ENCODE assay signal across 8 cellular contexts in the genomic region with DNA sequence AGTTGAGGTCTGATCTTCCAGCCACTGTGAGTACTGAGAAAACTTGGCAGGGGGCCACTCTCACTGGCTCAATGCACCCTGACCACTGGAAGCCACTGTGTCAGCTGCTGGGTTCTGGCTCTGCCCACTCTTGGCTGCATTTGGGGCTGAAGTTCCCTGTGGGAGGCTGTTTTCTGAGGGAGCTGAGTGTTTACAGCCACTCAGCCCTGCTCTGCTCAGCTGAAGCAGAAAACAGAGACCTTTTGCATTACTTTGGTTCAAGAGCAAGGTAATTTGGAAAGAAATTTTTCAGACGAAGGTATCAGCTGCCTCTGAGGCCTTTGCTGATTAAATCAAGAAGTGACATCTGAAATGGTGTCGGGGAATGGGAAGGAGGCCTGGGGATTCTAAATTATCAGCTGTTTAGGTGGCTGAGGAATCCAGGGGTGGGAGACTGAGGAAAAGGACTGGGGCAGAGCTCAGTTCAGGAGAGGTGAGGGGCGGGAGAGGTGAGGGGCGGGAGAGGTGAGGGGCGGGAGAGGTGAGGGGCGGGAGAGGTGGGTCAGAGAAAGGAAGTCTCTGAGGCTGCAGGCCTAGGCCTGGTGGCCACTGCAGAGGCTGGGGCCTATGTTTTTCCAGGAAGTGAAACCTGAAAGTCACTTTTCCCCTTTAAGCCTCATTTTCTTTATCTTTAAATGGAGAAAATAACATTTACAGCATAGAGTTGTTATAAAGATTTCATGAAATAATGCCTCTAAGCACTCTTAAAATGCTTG. TPM values are rescaled to one million over a fixed set of nuclear protein-coding genes. Genes with fewer than 3 reads are reported as not detected.
DNase-seq lines count a peak whose midpoint lies in the region; ATAC-seq, FAIRE-seq and TF ChIP-seq lines count a peak whose summit lies in the region.

A gene with protein sequence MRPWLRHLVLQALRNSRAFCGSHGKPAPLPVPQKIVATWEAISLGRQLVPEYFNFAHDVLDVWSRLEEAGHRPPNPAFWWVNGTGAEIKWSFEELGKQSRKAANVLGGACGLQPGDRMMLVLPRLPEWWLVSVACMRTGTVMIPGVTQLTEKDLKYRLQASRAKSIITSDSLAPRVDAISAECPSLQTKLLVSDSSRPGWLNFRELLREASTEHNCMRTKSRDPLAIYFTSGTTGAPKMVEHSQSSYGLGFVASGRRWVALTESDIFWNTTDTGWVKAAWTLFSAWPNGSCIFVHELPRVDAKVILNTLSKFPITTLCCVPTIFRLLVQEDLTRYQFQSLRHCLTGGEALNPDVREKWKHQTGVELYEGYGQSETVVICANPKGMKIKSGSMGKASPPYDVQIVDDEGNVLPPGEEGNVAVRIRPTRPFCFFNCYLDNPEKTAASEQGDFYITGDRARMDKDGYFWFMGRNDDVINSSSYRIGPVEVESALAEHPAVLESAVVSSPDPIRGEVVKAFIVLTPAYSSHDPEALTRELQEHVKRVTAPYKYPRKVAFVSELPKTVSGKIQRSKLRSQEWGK (plus strand): TSS at position 137 of the 755 bp plus-strand sequence. CDS start 1,951 bp downstream, outside the sequence.

- H3K27me3 Mint-ChIP-seq in progenitor cell of endocrine pancreas: peaks cover 2% of the 10 kb centered on the region
- peaks cover 6% of the 10 kb centered on the region for H3K27me3 Mint-ChIP-seq in activated CD8-positive, alpha-beta T cell treated with anti-CD3 and anti-CD28 coated beads for 36 hours
- H3K27me3 Mint-ChIP-seq in CD8-positive, alpha-beta T cell (ENCODE audit: low read depth): peaks cover 7% of the 10 kb centered on the region

- no peak within 1 kb of the TSS for H3K9ac ChIP-seq in HUES64 (ENCODE audit: low read depth, low read length)

- H3K27ac ChIP-seq in HUES64 (ENCODE audit: low read depth, low read length) (peak within 1 kb of the TSS; percentile 58), gastroesophageal sphincter (peak within 1 kb of the TSS in 2 of 4 donors; percentile 18 to 38)
- no peak within 1 kb of the TSS for H3K27ac ChIP-seq in CD8-positive, alpha-beta T cell (ENCODE audit: low read depth, low read length)

- DNase-seq in GM19239 (ENCODE audit: insufficient read length, low spot score) (peak; percentile 15), progenitor cell of endocrine pancreas (ENCODE audit: low spot score, unreplicated experiment) (no peak), SIG-M5 treated with dmso at 0.1 percent for 504 hours (lab: John Stamatoyannopoulos, UW; ENCODE audit: unreplicated experiment) (no peak), NCI-H2227 treated with DMSO at 0.1 percent for 48 hours (lab: John Stamatoyannopoulos, UW) (no peak)
- no peak for DNase-seq in activated CD8-positive, alpha-beta T cell treated with anti-CD3 and anti-CD28 coated beads for 36 hours
- DNase-seq in CD8-positive, alpha-beta T cell: no peak

- H3K36me3 Mint-ChIP-seq in progenitor cell of endocrine pancreas (ENCODE audit: insufficient read depth): no peaks in the 10 kb centered on the region
- no peaks in the 10 kb centered on the region for H3K36me3 Mint-ChIP-seq in activated CD8-positive, alpha-beta T cell treated with anti-CD3 and anti-CD28 coated beads for 36 hours (ENCODE audit: low read depth)
- H3K36me3 Mint-ChIP-seq in CD8-positive, alpha-beta T cell: no peaks in the 10 kb centered on the region

- H3K36me3 ChIP-seq in HUES64 (ENCODE audit: insufficient read depth, low read length) (no peaks in the 10 kb centered on the region), gastroesophageal sphincter (no peaks in the 10 kb centered on the region)
- no peaks in the 10 kb centered on the region for H3K36me3 ChIP-seq in CD8-positive, alpha-beta T cell (ENCODE audit: insufficient read depth, low read length)

- peak; percentile 57 for ATAC-seq in gastroesophageal sphincter
- ATAC-seq in activated CD8-positive, alpha-beta T cell treated with anti-CD3 and anti-CD28 coated beads for 36 hours: no peak
- ATAC-seq in CD8-positive, alpha-beta T cell: no peak

- no peaks in the 10 kb centered on the region for H3K9me3 Mint-ChIP-seq in progenitor cell of endocrine pancreas (ENCODE audit: low read depth)
- H3K9me3 Mint-ChIP-seq in activated CD8-positive, alpha-beta T cell treated with anti-CD3 and anti-CD28 coated beads for 36 hours: no peaks in the 10 kb centered on the region
- H3K9me3 Mint-ChIP-seq in CD8-positive, alpha-beta T cell: no peaks in the 10 kb centered on the region

- no peaks in the 10 kb centered on the region for H3K4me1 Mint-ChIP-seq in progenitor cell of endocrine pancreas (ENCODE audit: low read depth)
- no peaks in the 10 kb centered on the region for H3K4me1 Mint-ChIP-seq in activated CD8-positive, alpha-beta T cell treated with anti-CD3 and anti-CD28 coated beads for 36 hours (ENCODE audit: low read depth)
- no peaks in the 10 kb centered on the region for H3K4me1 Mint-ChIP-seq in CD8-positive, alpha-beta T cell (ENCODE audit: low read depth)

- CTCF ChIA-PET in activated CD8-positive, alpha-beta T cell treated with anti-CD3 and anti-CD28 coated beads for 36 hours (lab: Charles Lee): no interaction called here
- CTCF ChIA-PET in CD8-positive, alpha-beta T cell (lab: Charles Lee): no interaction called here

- no peaks in the 10 kb centered on the region for H3K9me3 ChIP-seq in HUES64 (ENCODE audit: insufficient read depth, low read depth, low read length)
- no peaks in the 10 kb centered on the region for H3K9me3 ChIP-seq in gastroesophageal sphincter
- H3K9me3 ChIP-seq in CD8-positive, alpha-beta T cell (ENCODE audit: low read length): no peaks in the 10 kb centered on the region

- H3K4me1 ChIP-seq in HUES64 (ENCODE audit: insufficient read depth, low read length) (no peaks in the 10 kb centered on the region), gastroesophageal sphincter (no peaks in the 10 kb centered on the region)
- H3K4me1 ChIP-seq in CD8-positive, alpha-beta T cell (ENCODE audit: insufficient read depth, low read length): no peaks in the 10 kb centered on the region

- TF ChIP-seq CTCF in gastroesophageal sphincter (IDR thresholded peaks at IDR 0.05): no peak
- TF ChIP-seq CTCF in progenitor cell of endocrine pancreas (IDR thresholded peaks at IDR 0.05; ENCODE audit: unreplicated experiment): no peak
- no peak for TF ChIP-seq CTCF in activated CD8-positive, alpha-beta T cell treated with anti-CD3 and anti-CD28 coated beads for 36 hours (IDR thresholded peaks at IDR 0.05)
- TF ChIP-seq CTCF in CD8-positive, alpha-beta T cell (IDR thresholded peaks at IDR 0.05): no peak

- intact Hi-C loops in activated CD8-positive, alpha-beta T cell treated with anti-CD3 and anti-CD28 coated beads for 36 hours (cut with micrococcal nuclease): no loop called here
- intact Hi-C loops in CD8-positive, alpha-beta T cell (cut with DNase I, micrococcal nuclease): no loop called here

- POLR2A ChIA-PET in activated CD8-positive, alpha-beta T cell treated with anti-CD3 and anti-CD28 coated beads for 36 hours (lab: Charles Lee): interaction anchor here (0.7 kb wide), 1 partner anchor 981 kb away, joined by 3 read pairs; no protein-coding TSS in a partner anchor
- POLR2A ChIA-PET in CD8-positive, alpha-beta T cell (lab: Charles Lee): no interaction called here

- peak within 1 kb of the TSS; percentile 28 for H3K27ac Mint-ChIP-seq in progenitor cell of endocrine pancreas
- no peak within 1 kb of the TSS for H3K27ac Mint-ChIP-seq in activated CD8-positive, alpha-beta T cell treated with anti-CD3 and anti-CD28 coated beads for 36 hours
- no peak within 1 kb of the TSS for H3K27ac Mint-ChIP-seq in CD8-positive, alpha-beta T cell

- TF ChIP-seq EP300 in gastroesophageal sphincter (IDR thresholded peaks at IDR 0.05): no peak

- no peak within 1 kb of the TSS for H3K4me3 Mint-ChIP-seq in progenitor cell of endocrine pancreas (ENCODE audit: low read depth)
- H3K4me3 Mint-ChIP-seq in activated CD8-positive, alpha-beta T cell treated with anti-CD3 and anti-CD28 coated beads for 36 hours: no peak within 1 kb of the TSS
- H3K4me3 Mint-ChIP-seq in CD8-positive, alpha-beta T cell: no peak within 1 kb of the TSS

- no peak within 1 kb of the TSS for H3K4me3 ChIP-seq in HUES64 (ENCODE audit: low read length)
- H3K4me3 ChIP-seq in gastroesophageal sphincter: peak within 1 kb of the TSS in 1 of 2 donors; percentile 20
- no peak within 1 kb of the TSS for H3K4me3 ChIP-seq in CD8-positive, alpha-beta T cell (ENCODE audit: low read depth, low read length)

- FAIRE-seq in GM19239 (lab: Jason Lieb, UNC): no peak

- no peaks in the 10 kb centered on the region for H3K27me3 ChIP-seq in HUES64 (ENCODE audit: insufficient read depth, low read length)
- H3K27me3 ChIP-seq in gastroesophageal sphincter: peaks cover 7% of the 10 kb centered on the region
- no peaks in the 10 kb centered on the region for H3K27me3 ChIP-seq in CD8-positive, alpha-beta T cell (ENCODE audit: insufficient read depth, low read length)

- 71% methylated on average over 6 of the region's 6 CpGs for WGBS in HUES64
- 27% methylated on average over 2 of the region's 6 CpGs; no CpG with 5 or more reads in 1 of the 2 donors for WGBS in gastroesophageal sphincter (ENCODE audit: low coverage in 1 of 2), 2 donors

- no peak for TF ChIP-seq POLR2A in gastroesophageal sphincter (IDR thresholded peaks at IDR 0.05)

RNA-seq across cellular contexts. Expression of the gene that starts here (rescaled TPM):
- not detected for polyA plus RNA-seq in HUES64 (2013, experiment 1 of 2)
- not detected for polyA plus RNA-seq in HUES64 (2013, experiment 2 of 2)
- total RNA-seq in gastroesophageal sphincter (1 to 10 TPM; 1.3 to 5.4 (median 5.0) TPM), progenitor cell of endocrine pancreas (not detected in 2 replicates)
- total RNA-seq in activated CD8-positive, alpha-beta T cell treated with anti-CD3 and anti-CD28 coated beads for 36 hours: not detected
- total RNA-seq in CD8-positive, alpha-beta T cell: not detected
